Comparison of ENCODE assay signal across 21 cellular contexts in the genomic region with DNA sequence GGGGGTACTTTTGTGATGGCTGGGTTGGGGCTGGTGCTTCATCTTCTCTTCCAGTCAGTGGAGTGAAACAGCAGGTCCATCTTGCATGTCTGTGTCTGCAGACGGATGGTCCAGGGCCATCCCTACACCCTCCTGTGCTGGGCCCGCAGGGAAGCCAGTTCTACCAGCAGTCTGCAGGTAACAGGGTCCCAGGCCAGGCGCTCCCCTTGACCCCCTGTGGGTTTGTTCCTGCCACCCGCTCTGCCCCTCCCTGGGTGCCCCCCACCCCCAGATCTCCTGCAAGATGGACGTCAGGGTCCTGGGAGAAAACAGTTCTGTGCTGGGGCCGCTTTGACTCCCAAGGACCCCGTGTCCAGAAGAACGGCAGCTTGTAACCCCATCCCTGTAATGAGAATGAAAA.
A peak's percentile ranks its signal among the peaks of the same experiment; 100 is the strongest.
DNase-seq lines count a peak whose midpoint lies in the region; ATAC-seq and TF ChIP-seq lines count a peak whose summit lies in the region.
"Had no signal": no experiment of that assay in that cellular context is flagged by ENCODE, and none has a peak within 500 bp of the region (broad histone marks: within the 10 kb centered on the region; RNA-seq: fewer than 3 reads in every experiment).

No MANE protein-coding gene starts in this region.

- H3K56ac ChIP-seq in H9 (ENCODE audit: insufficient read length, low read depth, low read length): no peak overlapping the region

- no peak overlapping the region for H4K8ac ChIP-seq in H9 (replicated peaks; ENCODE audit: insufficient read length, low read depth, low read length)

- no peak for TF ChIP-seq POLR2A in esophagus muscularis mucosa (IDR thresholded peaks at IDR 0.05; ENCODE audit: low read depth)

- no peaks in the 10 kb centered on the region; a peak in 1 of 7 replicates for H3K36me3 Mint-ChIP-seq in H9 (ENCODE audit: insufficient read depth in 1 of 3, low read depth in 3 of 3)
- no peaks in the 10 kb centered on the region for H3K36me3 Mint-ChIP-seq in effector memory CD8-positive, alpha-beta T cell (ENCODE audit: insufficient read depth)
- H3K36me3 Mint-ChIP-seq: CD4-positive, CD25-positive, alpha-beta regulatory T cell had no signal

- no peak overlapping the region for H3K4ac ChIP-seq in H9 (ENCODE audit: low read depth, low read length)

- H3T11ph ChIP-seq in H9 (ENCODE audit: low read length): no peak overlapping the region

- no peak overlapping the region for H3K18ac ChIP-seq in H9 (ENCODE audit: insufficient read length, low read depth, low read length)

- H3K9me3 ChIP-seq in H9 (ENCODE audit: control insufficient read depth, low read depth, low read length) (no peaks in the 10 kb centered on the region), esophagus muscularis mucosa (no peaks in the 10 kb centered on the region)
- H3K9me3 ChIP-seq: SJCRH30 had no signal

- H3K27ac Mint-ChIP-seq in H9: no peak overlapping the region
- H3K27ac Mint-ChIP-seq in effector memory CD8-positive, alpha-beta T cell: no peak overlapping the region
- H3K27ac Mint-ChIP-seq: CD4-positive, CD25-positive, alpha-beta regulatory T cell had no signal

- in situ Hi-C loops in GM13976 (cut with MboI; ENCODE audit: low sequenced_read_pairs, unreplicated experiment): no loop called here

- H2BK20ac ChIP-seq in H9 (ENCODE audit: low read depth, low read length, poor library complexity, severe bottlenecking): no peak overlapping the region

- no peak overlapping the region for H3K27ac ChIP-seq in H9 (ENCODE audit: insufficient read length, low read depth, low read length)
- no peak overlapping the region for H3K27ac ChIP-seq in esophagus muscularis mucosa (replicated peaks in 1 of 4)
- H3K27ac ChIP-seq: SJCRH30 had no signal

- no peak for TF ChIP-seq EP300 in esophagus muscularis mucosa (IDR thresholded peaks at IDR 0.05)

- no peak overlapping the region for H3K23ac ChIP-seq in H9 (ENCODE audit: insufficient read length, low read depth, low read length)

- H2BK15ac ChIP-seq in H9 (ENCODE audit: low read depth, low read length): no peak overlapping the region

- intact Hi-C loops in esophagus muscularis mucosa (cut with DNase I): no loop called here
- intact Hi-C loops in posterior vena cava (cut with DNase I): no loop called here

- no peak overlapping the region for H2BK120ac ChIP-seq in H9 (ENCODE audit: low read depth, low read length, poor library complexity, severe bottlenecking)

- H3K79me2 ChIP-seq in H9 (ENCODE audit: insufficient read depth, low read length): no peaks in the 10 kb centered on the region

- no peak overlapping the region for H2BK12ac ChIP-seq in H9 (ENCODE audit: insufficient read length, low read depth, low read length)

- H4K5ac ChIP-seq in H9 (ENCODE audit: insufficient read length, low read depth, low read length): no peak overlapping the region

- no peak overlapping the region for H2BK5ac ChIP-seq in H9 (ENCODE audit: insufficient read length, low read length)

- H3K4me1 ChIP-seq in H9 (ENCODE audit: insufficient read depth, low read length): no peaks in the 10 kb centered on the region
- no peaks in the 10 kb centered on the region for H3K4me1 ChIP-seq in esophagus muscularis mucosa
- H3K4me1 ChIP-seq: SJCRH30 had no signal

- H3K9me3 Mint-ChIP-seq in H9: no peaks in the 10 kb centered on the region
- H3K9me3 Mint-ChIP-seq in effector memory CD8-positive, alpha-beta T cell: no peaks in the 10 kb centered on the region
- H3K9me3 Mint-ChIP-seq: CD4-positive, CD25-positive, alpha-beta regulatory T cell had no signal

- no peak overlapping the region for H3K4me2 ChIP-seq in H9 (ENCODE audit: insufficient read depth, insufficient read length, low read length)

- no peak overlapping the region for H2AFZ ChIP-seq in H9 (ENCODE audit: low read length)

- H4K91ac ChIP-seq in H9 (ENCODE audit: insufficient read length, low read depth, low read length): no peak overlapping the region

- H3K14ac ChIP-seq in H9 (ENCODE audit: insufficient read depth, low read length): no peak overlapping the region

- TF ChIP-seq CTCF in GM13976 (IDR thresholded peaks at IDR 0.05; ENCODE audit: borderline replicate concordance, control extremely low read depth, extremely low read depth, insufficient read depth, missing control alignments) (no peak), H9 (conservative IDR thresholded peaks at IDR 0.05) (no peak), esophagus muscularis mucosa (IDR thresholded peaks at IDR 0.05) (no peak)

- H3K79me1 ChIP-seq in H9 (ENCODE audit: insufficient read depth, low read depth, low read length, poor library complexity, severe bottlenecking): no peaks in the 10 kb centered on the region

- no peak overlapping the region for H3K4me3 ChIP-seq in esophagus muscularis mucosa
- H3K4me3 ChIP-seq: SJCRH30 had no signal

- no peaks in the 10 kb centered on the region for H3K36me3 ChIP-seq in esophagus muscularis mucosa
- H3K36me3 ChIP-seq: SJCRH30 had no signal

- no peak for ATAC-seq in GM19452 (IDR thresholded peaks at IDR 0.05; ENCODE audit: unreplicated experiment)
- ATAC-seq in effector memory CD8-positive, alpha-beta T cell (replicated peaks): no peak
- ATAC-seq: Panc1 had no signal

- no peak overlapping the region; a peak in 1 of 5 replicates for H3K4me3 Mint-ChIP-seq in H9
- no peak overlapping the region for H3K4me3 Mint-ChIP-seq in effector memory CD8-positive, alpha-beta T cell
- H3K4me3 Mint-ChIP-seq: CD4-positive, CD25-positive, alpha-beta regulatory T cell had no signal

- no peak overlapping the region for H2AK5ac ChIP-seq in H9 (ENCODE audit: insufficient read length, low read length)

- H3K27me3 Mint-ChIP-seq in H9 (ENCODE audit: low read depth): peaks cover 12% of the 10 kb centered on the region
- H3K27me3 Mint-ChIP-seq in effector memory CD8-positive, alpha-beta T cell: peaks cover 0 to 31% of the 10 kb centered on the region in 2 donors
- H3K27me3 Mint-ChIP-seq: CD4-positive, CD25-positive, alpha-beta regulatory T cell had no signal

- H3K27me3 ChIP-seq in H9 (ENCODE audit: insufficient read depth, low read length) (no peaks in the 10 kb centered on the region), esophagus muscularis mucosa (peaks cover 0 to 29% (median 0%) of the 10 kb centered on the region in 4 donors)

- H3K4me1 Mint-ChIP-seq in H9: no peaks in the 10 kb centered on the region
- H3K4me1 Mint-ChIP-seq in effector memory CD8-positive, alpha-beta T cell (ENCODE audit: low read depth in 2 of 2): no peaks in the 10 kb centered on the region
- H3K4me1 Mint-ChIP-seq: CD4-positive, CD25-positive, alpha-beta regulatory T cell had no signal

- H3K23me2 ChIP-seq in H9 (ENCODE audit: insufficient read length, low read depth, low read length, poor library complexity, severe bottlenecking): peaks cover 5% of the 10 kb centered on the region

- WGBS in H9 (ENCODE audit: extremely low coverage, insufficient read length, low lambda C conversion rate): no CpG with 5 or more reads among the region's 8 CpGs
- WGBS in esophagus muscularis mucosa: 80% methylated on average over 7 of the region's 8 CpGs

- no peak overlapping the region for H3K9ac ChIP-seq in H9 (ENCODE audit: extremely low read depth, insufficient read length, low read length)

- no peaks in the 10 kb centered on the region for H4K20me1 ChIP-seq in H9 (ENCODE audit: control insufficient read depth, insufficient read depth, insufficient read length)

- peak; percentile 11 for DNase-seq in GM13976 (ENCODE audit: low spot score)
- peak; percentile 17 for DNase-seq in H9
- DNase-seq in esophagus muscularis mucosa (ENCODE audit: extremely low spot score): peak; percentile 82
- peak; percentile 67 for DNase-seq in posterior vena cava (ENCODE audit: low spot score)
- no peak for DNase-seq in effector memory CD8-positive, alpha-beta T cell
- no peak for DNase-seq in NCI-H1105 treated with DMSO at 0.1 percent for 48 hours (lab: John Stamatoyannopoulos, UW)
- no peak for DNase-seq in NCI-H345 treated with DMSO at 0.1 percent for 48 hours (lab: John Stamatoyannopoulos, UW; ENCODE audit: unreplicated experiment)
- DNase-seq: CD4-positive, CD25-positive, alpha-beta regulatory T cell; DMS79; HCEC 1CT; KG1; NCI-H1092 treated with DMSO at 0.1 percent for 48 hours; NCI-H146; NCI-H2029; NCI-H2227 treated with DMSO at 0.1 percent for 48 hours; NCI-H524; NCI-H774; NK-92 treated with Interleukin-12 subunit alpha and Interleukin-12 subunit beta, amount 100 ng/mL, for 24 hours; SJCRH30 had no signal

Comparison
In these comparisons a context has a peak if more than half of its experiments do, and no peak if none do; other contexts are left out.
1. DNase-seq: peak in GM13976 (single experiment), H9 (single experiment), esophagus muscularis mucosa (single experiment) and posterior vena cava (single experiment); none in effector memory CD8-positive, alpha-beta T cell (0 of 3), NCI-H1105 treated with DMSO at 0.1 percent for 48 hours (single experiment) and NCI-H345 treated with DMSO at 0.1 percent for 48 hours (single experiment).